1 cellular context compared by ENCODE assay signal in genomic region chr2:108413731-108414130, GRCh38.
TF ChIP-seq lines count a peak whose summit lies in the region.

No MANE protein-coding gene starts in this region.

TF ChIP-seq in IMR-90, 13 proteins besides CTCF, POLR2A, EP300 and RAD21:
- TF ChIP-seq MXI1 (IDR thresholded peaks at IDR 0.05; ENCODE audit: borderline replicate concordance, low read depth, low read length) (no peak), FOS (IDR thresholded peaks at IDR 0.05; ENCODE audit: low read depth, low read length) (no peak), NFE2L2 (IDR thresholded peaks at IDR 0.05; ENCODE audit: low read depth, low read length) (no peak), RFX5 (IDR thresholded peaks at IDR 0.05; ENCODE audit: low read depth, low read length) (no peak), CHD1 (IDR thresholded peaks at IDR 0.05; ENCODE audit: low read depth, low read length) (no peak)
- TF ChIP-seq, protein P1, sequence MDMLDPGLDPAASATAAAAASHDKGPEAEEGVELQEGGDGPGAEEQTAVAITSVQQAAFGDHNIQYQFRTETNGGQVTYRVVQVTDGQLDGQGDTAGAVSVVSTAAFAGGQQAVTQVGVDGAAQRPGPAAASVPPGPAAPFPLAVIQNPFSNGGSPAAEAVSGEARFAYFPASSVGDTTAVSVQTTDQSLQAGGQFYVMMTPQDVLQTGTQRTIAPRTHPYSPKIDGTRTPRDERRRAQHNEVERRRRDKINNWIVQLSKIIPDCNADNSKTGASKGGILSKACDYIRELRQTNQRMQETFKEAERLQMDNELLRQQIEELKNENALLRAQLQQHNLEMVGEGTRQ (IDR thresholded peaks at IDR 0.05; ENCODE audit: low read depth, low read length), result no peak
